ENCODE assay signal across 24 cellular contexts in the genomic region with DNA sequence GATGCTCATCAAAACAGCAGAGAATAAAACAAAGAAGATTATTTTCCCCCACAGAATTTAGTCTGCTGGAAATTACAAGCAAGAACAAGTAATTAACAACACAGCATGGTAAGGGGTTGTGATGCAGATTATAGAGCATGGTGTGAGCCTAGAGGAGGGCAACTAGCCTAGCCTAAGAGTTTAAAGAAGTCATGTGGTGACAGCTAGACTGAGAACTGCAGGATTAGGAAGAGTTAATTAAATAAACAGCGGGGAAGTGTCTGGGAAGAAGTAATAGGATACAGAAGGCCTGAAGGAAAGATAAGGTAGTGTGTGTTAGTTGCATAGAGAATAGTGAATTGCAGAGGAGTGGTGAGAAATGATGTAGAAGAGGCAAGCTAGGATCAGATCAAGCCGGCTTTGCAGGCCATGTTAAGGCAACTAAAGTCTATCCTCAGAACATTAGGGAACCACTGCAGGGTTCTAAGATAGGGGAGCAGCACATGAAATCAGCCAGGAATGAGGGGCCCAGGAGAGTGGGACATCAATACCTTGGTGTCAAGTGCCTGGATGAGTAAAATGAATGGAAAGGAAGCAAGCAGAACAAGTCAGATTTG.
A peak's percentile ranks its signal among the peaks of the same experiment; 100 is the strongest.
DNase-seq lines count a peak whose midpoint lies in the region; ATAC-seq and TF ChIP-seq lines count a peak whose summit lies in the region.
"Had no signal": no experiment of that assay in that cellular context is flagged by ENCODE, and none has a peak within 500 bp of the region (broad histone marks: within the 10 kb centered on the region; RNA-seq: fewer than 3 reads in every experiment).

No MANE protein-coding gene starts in this region.

- H3K27ac Mint-ChIP-seq in activated naive CD4-positive, alpha-beta T cell treated with anti-CD3 and anti-CD28 coated beads, Interleukin-2, amount 10 ng/mL, durations not matched to agents 7 days and 5 days = peak overlapping the region; percentile 11
- H3K27ac Mint-ChIP-seq in effector memory CD8-positive, alpha-beta T cell = peak overlapping the region; percentile 2 to 9
- H3K27ac Mint-ChIP-seq in nephron progenitor cell = peak overlapping the region; percentile 12
- H3K27ac Mint-ChIP-seq: nephron, type B pancreatic cell had no signal

- H3K27ac ChIP-seq in substantia nigra (ENCODE audit: low read depth, low read length, poor library complexity, severe bottlenecking) = no peak overlapping the region
- H3K27ac ChIP-seq: A549, colonic mucosa, parathyroid adenoma, SK-N-MC, stomach had no signal

- H3K4me1 Mint-ChIP-seq in activated naive CD4-positive, alpha-beta T cell treated with anti-CD3 and anti-CD28 coated beads, Interleukin-2, amount 10 ng/mL, durations not matched to agents 7 days and 5 days = peaks cover 2% of the 10 kb centered on the region
- peaks cover 0 to under 1% of the 10 kb centered on the region in 2 donors for H3K4me1 Mint-ChIP-seq in effector memory CD8-positive, alpha-beta T cell (ENCODE audit: low read depth in 2 of 2)
- H3K4me1 Mint-ChIP-seq in nephron progenitor cell = no peaks in the 10 kb centered on the region
- H3K4me1 Mint-ChIP-seq: nephron had no signal

- TF ChIP-seq CTCF in nephron progenitor cell (IDR thresholded peaks at IDR 0.05) = no peak

- no peak overlapping the region for H3K4me3 Mint-ChIP-seq in activated naive CD4-positive, alpha-beta T cell treated with anti-CD3 and anti-CD28 coated beads, Interleukin-2, amount 10 ng/mL, durations not matched to agents 7 days and 5 days
- H3K4me3 Mint-ChIP-seq in effector memory CD8-positive, alpha-beta T cell = no peak overlapping the region
- no peak overlapping the region for H3K4me3 Mint-ChIP-seq in nephron progenitor cell
- H3K4me3 Mint-ChIP-seq: nephron, type B pancreatic cell had no signal

- no peak for DNase-seq in activated naive CD4-positive, alpha-beta T cell treated with anti-CD3 and anti-CD28 coated beads, Interleukin-2, amount 10 ng/mL, durations not matched to agents 7 days and 5 days
- DNase-seq in activated naive CD4-positive, alpha-beta T cell (lab: John Stamatoyannopoulos, UW) = no peak
- peak; percentile 98 for DNase-seq in NCI-H82 treated with DMSO at 0.1 percent for 48 hours (lab: John Stamatoyannopoulos, UW; ENCODE audit: unreplicated experiment)
- no peak for DNase-seq in effector memory CD8-positive, alpha-beta T cell
- no peak for DNase-seq in nephron progenitor cell
- DNase-seq in substantia nigra (lab: John Stamatoyannopoulos, UW) = no peak
- DNase-seq: activated CD4-positive, alpha-beta T cell treated with anti-CD3 and anti-CD28 coated beads, Interleukin-2, amount 50 U/mL, for 4 hours; activated T-cell treated with anti-CD3 and anti-CD28 coated beads for 4 hours; BE2C; Calu3; colonic mucosa; EL; left colon; NCI-H2171; NCI-H524 treated with DMSO at 0.1 percent for 48 hours; right cardiac atrium; stomach had no signal

- H3K9me3 Mint-ChIP-seq in activated naive CD4-positive, alpha-beta T cell treated with anti-CD3 and anti-CD28 coated beads, Interleukin-2, amount 10 ng/mL, durations not matched to agents 7 days and 5 days = no peaks in the 10 kb centered on the region
- no peaks in the 10 kb centered on the region for H3K9me3 Mint-ChIP-seq in effector memory CD8-positive, alpha-beta T cell
- no peaks in the 10 kb centered on the region for H3K9me3 Mint-ChIP-seq in nephron progenitor cell
- H3K9me3 Mint-ChIP-seq: nephron, type B pancreatic cell had no signal

- CTCF ChIA-PET in activated naive CD4-positive, alpha-beta T cell treated with anti-CD3 and anti-CD28 coated beads, Interleukin-2, amount 10 ng/mL, durations not matched to agents 7 days and 5 days (lab: Charles Lee) = interaction anchor here (1.3 to 1.5 kb wide), 2 partner anchors 16 to 44 kb away, joined by 3 to 6 read pairs; no protein-coding TSS in a partner anchor

- H3K36me3 Mint-ChIP-seq in activated naive CD4-positive, alpha-beta T cell treated with anti-CD3 and anti-CD28 coated beads, Interleukin-2, amount 10 ng/mL, durations not matched to agents 7 days and 5 days = peaks cover 38% of the 10 kb centered on the region
- peaks cover 32% of the 10 kb centered on the region for H3K36me3 Mint-ChIP-seq in effector memory CD8-positive, alpha-beta T cell (ENCODE audit: insufficient read depth)
- peaks cover 52% of the 10 kb centered on the region for H3K36me3 Mint-ChIP-seq in nephron progenitor cell (ENCODE audit: low read depth)

- H3K27me3 Mint-ChIP-seq in activated naive CD4-positive, alpha-beta T cell treated with anti-CD3 and anti-CD28 coated beads, Interleukin-2, amount 10 ng/mL, durations not matched to agents 7 days and 5 days = no peaks in the 10 kb centered on the region
- no peaks in the 10 kb centered on the region for H3K27me3 Mint-ChIP-seq in effector memory CD8-positive, alpha-beta T cell
- no peaks in the 10 kb centered on the region for H3K27me3 Mint-ChIP-seq in nephron progenitor cell (ENCODE audit: low read depth, poor library complexity)
- H3K27me3 Mint-ChIP-seq: type B pancreatic cell had no signal

- no peak for ATAC-seq in effector memory CD8-positive, alpha-beta T cell (replicated peaks)
- ATAC-seq in GM19397 (IDR thresholded peaks at IDR 0.05; ENCODE audit: unreplicated experiment) (no peak), HG03520 (IDR thresholded peaks at IDR 0.05; ENCODE audit: unreplicated experiment) (no peak)
- ATAC-seq: A549, left colon, right cardiac atrium had no signal
